In the genomic region with DNA sequence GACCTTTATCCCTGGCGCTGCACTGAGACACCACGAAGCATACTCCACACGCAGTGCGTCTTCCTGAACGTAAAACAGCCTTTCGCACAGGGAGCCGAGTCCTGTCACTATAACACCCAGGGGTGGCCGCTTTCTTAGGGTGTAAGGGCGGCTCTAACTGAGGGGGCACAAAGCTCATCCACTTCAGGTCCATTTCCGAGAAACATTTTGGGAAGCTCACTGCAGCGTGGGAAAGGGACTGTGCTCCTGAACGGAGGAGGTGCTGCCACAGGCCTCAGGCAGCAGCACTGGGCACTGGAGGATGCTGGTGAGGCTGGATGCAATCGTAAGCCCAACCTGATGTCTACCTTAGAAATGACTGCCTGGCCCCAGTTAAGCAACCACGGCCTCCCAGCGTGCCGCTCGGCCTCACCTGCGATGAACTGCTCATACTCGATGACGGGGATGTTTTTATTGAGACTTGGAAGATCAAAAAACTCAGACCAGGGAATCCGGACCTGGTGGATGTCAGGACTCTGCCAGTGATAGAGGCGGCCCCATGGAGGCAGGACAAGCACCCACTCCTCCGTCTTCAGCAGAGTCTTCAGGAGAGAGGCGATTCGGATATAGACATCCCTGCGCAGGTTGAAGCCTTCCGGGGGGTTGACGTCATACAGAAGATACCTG, we compare ENCODE assay signal across 1 cellular context.
TF ChIP-seq lines count a peak whose summit lies in the region.

No MANE protein-coding gene starts in this region.

TF ChIP-seq in GM12891, 5 proteins besides CTCF, POLR2A, EP300 and RAD21:
- TF ChIP-seq PAX5 (IDR thresholded peaks at IDR 0.05; ENCODE audit: insufficient read depth, low read length, severe bottlenecking) (no peak), POU2F2 (IDR thresholded peaks at IDR 0.05; ENCODE audit: low read depth, low read length) (no peak), SPI1 (IDR thresholded peaks at IDR 0.05; ENCODE audit: low read depth, low read length) (no peak), POLR2AphosphoS5 (IDR thresholded peaks at IDR 0.05; ENCODE audit: low read depth, low read length) (no peak), TAF1 (IDR thresholded peaks at IDR 0.05; ENCODE audit: low read depth, low read length) (no peak)
